In genomic region chr11:117223741-117224685, GRCh38 we compare ENCODE assay signal across 1 cellular context.
TF ChIP-seq lines count a peak whose summit lies in the region.

No MANE protein-coding gene starts in this region.

TF ChIP-seq in K562, 482 proteins besides CTCF, POLR2A, EP300 and RAD21 (continued from another document and continues in another):
- TF ChIP-seq, protein P1, sequence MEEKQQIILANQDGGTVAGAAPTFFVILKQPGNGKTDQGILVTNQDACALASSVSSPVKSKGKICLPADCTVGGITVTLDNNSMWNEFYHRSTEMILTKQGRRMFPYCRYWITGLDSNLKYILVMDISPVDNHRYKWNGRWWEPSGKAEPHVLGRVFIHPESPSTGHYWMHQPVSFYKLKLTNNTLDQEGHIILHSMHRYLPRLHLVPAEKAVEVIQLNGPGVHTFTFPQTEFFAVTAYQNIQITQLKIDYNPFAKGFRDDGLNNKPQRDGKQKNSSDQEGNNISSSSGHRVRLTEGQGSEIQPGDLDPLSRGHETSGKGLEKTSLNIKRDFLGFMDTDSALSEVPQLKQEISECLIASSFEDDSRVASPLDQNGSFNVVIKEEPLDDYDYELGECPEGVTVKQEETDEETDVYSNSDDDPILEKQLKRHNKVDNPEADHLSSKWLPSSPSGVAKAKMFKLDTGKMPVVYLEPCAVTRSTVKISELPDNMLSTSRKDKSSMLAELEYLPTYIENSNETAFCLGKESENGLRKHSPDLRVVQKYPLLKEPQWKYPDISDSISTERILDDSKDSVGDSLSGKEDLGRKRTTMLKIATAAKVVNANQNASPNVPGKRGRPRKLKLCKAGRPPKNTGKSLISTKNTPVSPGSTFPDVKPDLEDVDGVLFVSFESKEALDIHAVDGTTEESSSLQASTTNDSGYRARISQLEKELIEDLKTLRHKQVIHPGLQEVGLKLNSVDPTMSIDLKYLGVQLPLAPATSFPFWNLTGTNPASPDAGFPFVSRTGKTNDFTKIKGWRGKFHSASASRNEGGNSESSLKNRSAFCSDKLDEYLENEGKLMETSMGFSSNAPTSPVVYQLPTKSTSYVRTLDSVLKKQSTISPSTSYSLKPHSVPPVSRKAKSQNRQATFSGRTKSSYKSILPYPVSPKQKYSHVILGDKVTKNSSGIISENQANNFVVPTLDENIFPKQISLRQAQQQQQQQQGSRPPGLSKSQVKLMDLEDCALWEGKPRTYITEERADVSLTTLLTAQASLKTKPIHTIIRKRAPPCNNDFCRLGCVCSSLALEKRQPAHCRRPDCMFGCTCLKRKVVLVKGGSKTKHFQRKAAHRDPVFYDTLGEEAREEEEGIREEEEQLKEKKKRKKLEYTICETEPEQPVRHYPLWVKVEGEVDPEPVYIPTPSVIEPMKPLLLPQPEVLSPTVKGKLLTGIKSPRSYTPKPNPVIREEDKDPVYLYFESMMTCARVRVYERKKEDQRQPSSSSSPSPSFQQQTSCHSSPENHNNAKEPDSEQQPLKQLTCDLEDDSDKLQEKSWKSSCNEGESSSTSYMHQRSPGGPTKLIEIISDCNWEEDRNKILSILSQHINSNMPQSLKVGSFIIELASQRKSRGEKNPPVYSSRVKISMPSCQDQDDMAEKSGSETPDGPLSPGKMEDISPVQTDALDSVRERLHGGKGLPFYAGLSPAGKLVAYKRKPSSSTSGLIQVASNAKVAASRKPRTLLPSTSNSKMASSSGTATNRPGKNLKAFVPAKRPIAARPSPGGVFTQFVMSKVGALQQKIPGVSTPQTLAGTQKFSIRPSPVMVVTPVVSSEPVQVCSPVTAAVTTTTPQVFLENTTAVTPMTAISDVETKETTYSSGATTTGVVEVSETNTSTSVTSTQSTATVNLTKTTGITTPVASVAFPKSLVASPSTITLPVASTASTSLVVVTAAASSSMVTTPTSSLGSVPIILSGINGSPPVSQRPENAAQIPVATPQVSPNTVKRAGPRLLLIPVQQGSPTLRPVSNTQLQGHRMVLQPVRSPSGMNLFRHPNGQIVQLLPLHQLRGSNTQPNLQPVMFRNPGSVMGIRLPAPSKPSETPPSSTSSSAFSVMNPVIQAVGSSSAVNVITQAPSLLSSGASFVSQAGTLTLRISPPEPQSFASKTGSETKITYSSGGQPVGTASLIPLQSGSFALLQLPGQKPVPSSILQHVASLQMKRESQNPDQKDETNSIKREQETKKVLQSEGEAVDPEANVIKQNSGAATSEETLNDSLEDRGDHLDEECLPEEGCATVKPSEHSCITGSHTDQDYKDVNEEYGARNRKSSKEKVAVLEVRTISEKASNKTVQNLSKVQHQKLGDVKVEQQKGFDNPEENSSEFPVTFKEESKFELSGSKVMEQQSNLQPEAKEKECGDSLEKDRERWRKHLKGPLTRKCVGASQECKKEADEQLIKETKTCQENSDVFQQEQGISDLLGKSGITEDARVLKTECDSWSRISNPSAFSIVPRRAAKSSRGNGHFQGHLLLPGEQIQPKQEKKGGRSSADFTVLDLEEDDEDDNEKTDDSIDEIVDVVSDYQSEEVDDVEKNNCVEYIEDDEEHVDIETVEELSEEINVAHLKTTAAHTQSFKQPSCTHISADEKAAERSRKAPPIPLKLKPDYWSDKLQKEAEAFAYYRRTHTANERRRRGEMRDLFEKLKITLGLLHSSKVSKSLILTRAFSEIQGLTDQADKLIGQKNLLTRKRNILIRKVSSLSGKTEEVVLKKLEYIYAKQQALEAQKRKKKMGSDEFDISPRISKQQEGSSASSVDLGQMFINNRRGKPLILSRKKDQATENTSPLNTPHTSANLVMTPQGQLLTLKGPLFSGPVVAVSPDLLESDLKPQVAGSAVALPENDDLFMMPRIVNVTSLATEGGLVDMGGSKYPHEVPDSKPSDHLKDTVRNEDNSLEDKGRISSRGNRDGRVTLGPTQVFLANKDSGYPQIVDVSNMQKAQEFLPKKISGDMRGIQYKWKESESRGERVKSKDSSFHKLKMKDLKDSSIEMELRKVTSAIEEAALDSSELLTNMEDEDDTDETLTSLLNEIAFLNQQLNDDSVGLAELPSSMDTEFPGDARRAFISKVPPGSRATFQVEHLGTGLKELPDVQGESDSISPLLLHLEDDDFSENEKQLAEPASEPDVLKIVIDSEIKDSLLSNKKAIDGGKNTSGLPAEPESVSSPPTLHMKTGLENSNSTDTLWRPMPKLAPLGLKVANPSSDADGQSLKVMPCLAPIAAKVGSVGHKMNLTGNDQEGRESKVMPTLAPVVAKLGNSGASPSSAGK (IDR thresholded peaks at IDR 0.05): no peak
- TF ChIP-seq, protein P2, sequence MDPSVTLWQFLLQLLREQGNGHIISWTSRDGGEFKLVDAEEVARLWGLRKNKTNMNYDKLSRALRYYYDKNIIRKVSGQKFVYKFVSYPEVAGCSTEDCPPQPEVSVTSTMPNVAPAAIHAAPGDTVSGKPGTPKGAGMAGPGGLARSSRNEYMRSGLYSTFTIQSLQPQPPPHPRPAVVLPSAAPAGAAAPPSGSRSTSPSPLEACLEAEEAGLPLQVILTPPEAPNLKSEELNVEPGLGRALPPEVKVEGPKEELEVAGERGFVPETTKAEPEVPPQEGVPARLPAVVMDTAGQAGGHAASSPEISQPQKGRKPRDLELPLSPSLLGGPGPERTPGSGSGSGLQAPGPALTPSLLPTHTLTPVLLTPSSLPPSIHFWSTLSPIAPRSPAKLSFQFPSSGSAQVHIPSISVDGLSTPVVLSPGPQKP (CRISPR knock-in tag; IDR thresholded peaks at IDR 0.05): no peak
- TF ChIP-seq ZNF232 (CRISPR knock-in tag; IDR thresholded peaks at IDR 0.05) (no peak), IFI16 (CRISPR knock-in tag; IDR thresholded peaks at IDR 0.05) (no peak), CEBPG (CRISPR knock-in tag; IDR thresholded peaks at IDR 0.05) (no peak), CEBPG (tag; conservative IDR thresholded peaks at IDR 0.05 in 1 of 2, IDR thresholded peaks at IDR 0.05 in 1 of 2) (no peak), ETV6 (IDR thresholded peaks at IDR 0.05; ENCODE audit: borderline replicate concordance in 1 of 2, low read depth in 2 of 2, low read length in 1 of 2) (peak in 1 of 2 experiments; percentile 83; a peak in 1 of 4 replicates), ETV6 (CRISPR knock-in tag; IDR thresholded peaks at IDR 0.05; ENCODE audit: borderline replicate concordance) (no peak), KDM1A (IDR thresholded peaks at IDR 0.05) (peak; percentile 93 to 95), JUN (IDR thresholded peaks at IDR 0.05; ENCODE audit: borderline replicate concordance, low read depth, low read length) (no peak), JUN (CRISPR knock-in tag; IDR thresholded peaks at IDR 0.05; ENCODE audit: borderline replicate concordance) (no peak), NR2C1 (IDR thresholded peaks at IDR 0.05) (no peak), NR2C1 (tag; IDR thresholded peaks at IDR 0.05) (no peak), HDAC3 (IDR thresholded peaks at IDR 0.05; ENCODE audit: borderline replicate concordance, partially characterized antibody) (peak; percentile 82), HDAC1 (IDR thresholded peaks at IDR 0.05) (peak in 1 of 2 experiments; percentile 84; a peak in 2 of 4 replicates), HMBOX1 (IDR thresholded peaks at IDR 0.05) (no peak), FOXJ3 (CRISPR knock-in tag; IDR thresholded peaks at IDR 0.05) (no peak), HDAC8 (tag; IDR thresholded peaks at IDR 0.05) (no peak), KDM2B (CRISPR knock-in tag; IDR thresholded peaks at IDR 0.05) (no peak), ZNF436 (CRISPR knock-in tag; IDR thresholded peaks at IDR 0.05) (no peak), CREB1 (IDR thresholded peaks at IDR 0.05) (0 out of 2 replicates have a peak, but pooled peaks have one; percentile 17), CREB1 (CRISPR knock-in tag; IDR thresholded peaks at IDR 0.05) (no peak), MCM7 (IDR thresholded peaks at IDR 0.05) (no peak), FOXM1 (IDR thresholded peaks at IDR 0.05; ENCODE audit: low read depth) (peak; percentile 87), FOXM1 (CRISPR knock-in tag; IDR thresholded peaks at IDR 0.05; ENCODE audit: low read depth) (no peak), MITF (IDR thresholded peaks at IDR 0.05) (no peak), NR2C2 (CRISPR knock-in tag; IDR thresholded peaks at IDR 0.05) (no peak), NR2C2 (tag; IDR thresholded peaks at IDR 0.05) (no peak), CTBP1 (IDR thresholded peaks at IDR 0.05; ENCODE audit: borderline replicate concordance) (peak; percentile 96), ZNF12 (CRISPR knock-in tag; IDR thresholded peaks at IDR 0.05) (no peak), KLF16 (IDR thresholded peaks at IDR 0.05) (peak; percentile 94)
- TF ChIP-seq, protein P3, sequence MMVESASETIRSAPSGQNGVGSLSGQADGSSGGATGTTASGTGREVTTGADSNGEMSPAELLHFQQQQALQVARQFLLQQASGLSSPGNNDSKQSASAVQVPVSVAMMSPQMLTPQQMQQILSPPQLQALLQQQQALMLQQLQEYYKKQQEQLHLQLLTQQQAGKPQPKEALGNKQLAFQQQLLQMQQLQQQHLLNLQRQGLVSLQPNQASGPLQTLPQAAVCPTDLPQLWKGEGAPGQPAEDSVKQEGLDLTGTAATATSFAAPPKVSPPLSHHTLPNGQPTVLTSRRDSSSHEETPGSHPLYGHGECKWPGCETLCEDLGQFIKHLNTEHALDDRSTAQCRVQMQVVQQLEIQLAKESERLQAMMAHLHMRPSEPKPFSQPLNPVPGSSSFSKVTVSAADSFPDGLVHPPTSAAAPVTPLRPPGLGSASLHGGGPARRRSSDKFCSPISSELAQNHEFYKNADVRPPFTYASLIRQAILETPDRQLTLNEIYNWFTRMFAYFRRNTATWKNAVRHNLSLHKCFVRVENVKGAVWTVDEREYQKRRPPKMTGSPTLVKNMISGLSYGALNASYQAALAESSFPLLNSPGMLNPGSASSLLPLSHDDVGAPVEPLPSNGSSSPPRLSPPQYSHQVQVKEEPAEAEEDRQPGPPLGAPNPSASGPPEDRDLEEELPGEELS (CRISPR knock-in tag; IDR thresholded peaks at IDR 0.05; ENCODE audit: borderline replicate concordance): no peak
- TF ChIP-seq, protein P4, sequence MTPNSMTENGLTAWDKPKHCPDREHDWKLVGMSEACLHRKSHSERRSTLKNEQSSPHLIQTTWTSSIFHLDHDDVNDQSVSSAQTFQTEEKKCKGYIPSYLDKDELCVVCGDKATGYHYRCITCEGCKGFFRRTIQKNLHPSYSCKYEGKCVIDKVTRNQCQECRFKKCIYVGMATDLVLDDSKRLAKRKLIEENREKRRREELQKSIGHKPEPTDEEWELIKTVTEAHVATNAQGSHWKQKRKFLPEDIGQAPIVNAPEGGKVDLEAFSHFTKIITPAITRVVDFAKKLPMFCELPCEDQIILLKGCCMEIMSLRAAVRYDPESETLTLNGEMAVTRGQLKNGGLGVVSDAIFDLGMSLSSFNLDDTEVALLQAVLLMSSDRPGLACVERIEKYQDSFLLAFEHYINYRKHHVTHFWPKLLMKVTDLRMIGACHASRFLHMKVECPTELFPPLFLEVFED (CRISPR knock-in tag; conservative IDR thresholded peaks at IDR 0.05): no peak
- TF ChIP-seq, protein P5, sequence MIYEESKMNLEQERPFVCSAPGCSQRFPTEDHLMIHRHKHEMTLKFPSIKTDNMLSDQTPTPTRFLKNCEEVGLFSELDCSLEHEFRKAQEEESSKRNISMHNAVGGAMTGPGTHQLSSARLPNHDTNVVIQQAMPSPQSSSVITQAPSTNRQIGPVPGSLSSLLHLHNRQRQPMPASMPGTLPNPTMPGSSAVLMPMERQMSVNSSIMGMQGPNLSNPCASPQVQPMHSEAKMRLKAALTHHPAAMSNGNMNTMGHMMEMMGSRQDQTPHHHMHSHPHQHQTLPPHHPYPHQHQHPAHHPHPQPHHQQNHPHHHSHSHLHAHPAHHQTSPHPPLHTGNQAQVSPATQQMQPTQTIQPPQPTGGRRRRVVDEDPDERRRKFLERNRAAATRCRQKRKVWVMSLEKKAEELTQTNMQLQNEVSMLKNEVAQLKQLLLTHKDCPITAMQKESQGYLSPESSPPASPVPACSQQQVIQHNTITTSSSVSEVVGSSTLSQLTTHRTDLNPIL (CRISPR knock-in tag; IDR thresholded peaks at IDR 0.05): no peak
- TF ChIP-seq, protein P6, sequence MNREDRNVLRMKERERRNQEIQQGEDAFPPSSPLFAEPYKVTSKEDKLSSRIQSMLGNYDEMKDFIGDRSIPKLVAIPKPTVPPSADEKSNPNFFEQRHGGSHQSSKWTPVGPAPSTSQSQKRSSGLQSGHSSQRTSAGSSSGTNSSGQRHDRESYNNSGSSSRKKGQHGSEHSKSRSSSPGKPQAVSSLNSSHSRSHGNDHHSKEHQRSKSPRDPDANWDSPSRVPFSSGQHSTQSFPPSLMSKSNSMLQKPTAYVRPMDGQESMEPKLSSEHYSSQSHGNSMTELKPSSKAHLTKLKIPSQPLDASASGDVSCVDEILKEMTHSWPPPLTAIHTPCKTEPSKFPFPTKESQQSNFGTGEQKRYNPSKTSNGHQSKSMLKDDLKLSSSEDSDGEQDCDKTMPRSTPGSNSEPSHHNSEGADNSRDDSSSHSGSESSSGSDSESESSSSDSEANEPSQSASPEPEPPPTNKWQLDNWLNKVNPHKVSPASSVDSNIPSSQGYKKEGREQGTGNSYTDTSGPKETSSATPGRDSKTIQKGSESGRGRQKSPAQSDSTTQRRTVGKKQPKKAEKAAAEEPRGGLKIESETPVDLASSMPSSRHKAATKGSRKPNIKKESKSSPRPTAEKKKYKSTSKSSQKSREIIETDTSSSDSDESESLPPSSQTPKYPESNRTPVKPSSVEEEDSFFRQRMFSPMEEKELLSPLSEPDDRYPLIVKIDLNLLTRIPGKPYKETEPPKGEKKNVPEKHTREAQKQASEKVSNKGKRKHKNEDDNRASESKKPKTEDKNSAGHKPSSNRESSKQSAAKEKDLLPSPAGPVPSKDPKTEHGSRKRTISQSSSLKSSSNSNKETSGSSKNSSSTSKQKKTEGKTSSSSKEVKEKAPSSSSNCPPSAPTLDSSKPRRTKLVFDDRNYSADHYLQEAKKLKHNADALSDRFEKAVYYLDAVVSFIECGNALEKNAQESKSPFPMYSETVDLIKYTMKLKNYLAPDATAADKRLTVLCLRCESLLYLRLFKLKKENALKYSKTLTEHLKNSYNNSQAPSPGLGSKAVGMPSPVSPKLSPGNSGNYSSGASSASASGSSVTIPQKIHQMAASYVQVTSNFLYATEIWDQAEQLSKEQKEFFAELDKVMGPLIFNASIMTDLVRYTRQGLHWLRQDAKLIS (CRISPR knock-in tag; IDR thresholded peaks at IDR 0.05): no peak
